8 cellular contexts compared by ENCODE assay signal in genomic region chr7:13990319-13990983, GRCh38. TPM values are rescaled to one million over a fixed set of nuclear protein-coding genes. Genes with fewer than 3 reads are reported as not detected.
DNase-seq lines count a peak whose midpoint lies in the region; ATAC-seq and TF ChIP-seq lines count a peak whose summit lies in the region.

No MANE protein-coding gene starts in this region.

- no peaks in the 10 kb centered on the region for H3K9me3 ChIP-seq in BLaER1 treated with 17β-estradiol and CSF1 and Interleukin-3, amounts not matched to agents 10 nM and 100 nM (replicated peaks in 1 of 11)
- no peaks in the 10 kb centered on the region for H3K9me3 ChIP-seq in osteoblast (ENCODE audit: low read depth, low read length)

- DNase-seq in GM19238 (ENCODE audit: insufficient read length, low spot score) (peak; percentile 2), NCI-H748 (lab: John Stamatoyannopoulos, UW; ENCODE audit: unreplicated experiment) (peak; percentile 98), cardiac septum (ENCODE audit: low spot score) (peak; percentile 77), osteoblast (ENCODE audit: insufficient read length, low spot score, missing footprints) (peak; percentile 66)
- DNase-seq in activated naive CD8-positive, alpha-beta T cell treated with anti-CD3 and anti-CD28 coated beads for 36 hours: peak; percentile 3

- H2AFZ ChIP-seq in osteoblast (ENCODE audit: low read length): peak overlapping the region; percentile 96

- H3K4me2 ChIP-seq in BLaER1 treated with 17β-estradiol and CSF1 and Interleukin-3, amounts not matched to agents 10 nM and 100 nM: peak overlapping the region; percentile 82 to 97 (median 94)
- peak overlapping the region; percentile 94 for H3K4me2 ChIP-seq in osteoblast (ENCODE audit: insufficient read depth, low read length)

- H3K36me3 Mint-ChIP-seq in activated naive CD8-positive, alpha-beta T cell treated with anti-CD3 and anti-CD28 coated beads for 36 hours: no peaks in the 10 kb centered on the region

- no peak overlapping the region for H3K4me3 Mint-ChIP-seq in activated naive CD8-positive, alpha-beta T cell treated with anti-CD3 and anti-CD28 coated beads for 36 hours

- TF ChIP-seq CTCF in osteoblast (IDR thresholded peaks at IDR 0.05; ENCODE audit: extremely low read depth, low read depth, low read length): no peak

- no peak overlapping the region for H3K27ac Mint-ChIP-seq in activated naive CD8-positive, alpha-beta T cell treated with anti-CD3 and anti-CD28 coated beads for 36 hours

- peaks cover 3% of the 10 kb centered on the region for H3K79me2 ChIP-seq in osteoblast (ENCODE audit: insufficient read depth, low read length)

- ATAC-seq in HG03520 (IDR thresholded peaks at IDR 0.05; ENCODE audit: unreplicated experiment): peak; percentile 44
- ATAC-seq in HG03097 (IDR thresholded peaks at IDR 0.05; ENCODE audit: low FRiP score, unreplicated experiment): no peak

- H3K27me3 Mint-ChIP-seq in activated naive CD8-positive, alpha-beta T cell treated with anti-CD3 and anti-CD28 coated beads for 36 hours: peaks cover 18% of the 10 kb centered on the region

- no peaks in the 10 kb centered on the region for H3K9me3 Mint-ChIP-seq in activated naive CD8-positive, alpha-beta T cell treated with anti-CD3 and anti-CD28 coated beads for 36 hours

- no peaks in the 10 kb centered on the region for H3K4me1 Mint-ChIP-seq in activated naive CD8-positive, alpha-beta T cell treated with anti-CD3 and anti-CD28 coated beads for 36 hours

- H3K9ac ChIP-seq in BLaER1 treated with 17β-estradiol and CSF1 and Interleukin-3, amounts not matched to agents 10 nM and 100 nM: peak overlapping the region; percentile 75 to 92 (median 84)

- peak overlapping the region; percentile 59 to 80 (median 74) for H3K4me3 ChIP-seq in BLaER1 treated with 17β-estradiol and CSF1 and Interleukin-3, amounts not matched to agents 10 nM and 100 nM
- H3K4me3 ChIP-seq in osteoblast (ENCODE audit: insufficient read depth, low read length): peak overlapping the region; percentile 89

- H4K20me1 ChIP-seq in BLaER1 treated with 17β-estradiol and CSF1 and Interleukin-3, amounts not matched to agents 10 nM and 100 nM: no peaks in the 10 kb centered on the region
- H4K20me1 ChIP-seq in osteoblast (ENCODE audit: insufficient read depth, low read length): no peaks in the 10 kb centered on the region

- H3K27me3 ChIP-seq in BLaER1 treated with 17β-estradiol and CSF1 and Interleukin-3, amounts not matched to agents 10 nM and 100 nM: no peaks in the 10 kb centered on the region
- H3K27me3 ChIP-seq in osteoblast (ENCODE audit: insufficient read depth, low read length): no peaks in the 10 kb centered on the region

- H3K27ac ChIP-seq in BLaER1 treated with 17β-estradiol and CSF1 and Interleukin-3, amounts not matched to agents 10 nM and 100 nM: peak overlapping the region; percentile 70 to 95 (median 86)
- peak overlapping the region; percentile 83 for H3K27ac ChIP-seq in osteoblast (ENCODE audit: low read depth, low read length)

- intact Hi-C loops in cardiac septum (cut with DNase I): loop anchor here (2.0 to 5.0 kb wide), 2 partner anchors 217 to 466 kb away; no protein-coding TSS in a partner anchor

- peaks cover 17 to 24% (median 21%) of the 10 kb centered on the region in 10 experiments for H3K4me1 ChIP-seq in BLaER1 treated with 17β-estradiol and CSF1 and Interleukin-3, amounts not matched to agents 10 nM and 100 nM
- H3K4me1 ChIP-seq in osteoblast (ENCODE audit: insufficient read depth, low read length): peaks cover 7% of the 10 kb centered on the region

- no peaks in the 10 kb centered on the region for H3K36me3 ChIP-seq in BLaER1 treated with 17β-estradiol and CSF1 and Interleukin-3, amounts not matched to agents 10 nM and 100 nM
- H3K36me3 ChIP-seq in osteoblast (ENCODE audit: insufficient read depth, low read length): no peaks in the 10 kb centered on the region

RNA-seq across cellular contexts. Expression of gene ETV1, which starts 1.0 kb away (rescaled TPM):
- total RNA-seq in activated naive CD8-positive, alpha-beta T cell treated with anti-CD3 and anti-CD28 coated beads for 36 hours: under 1 TPM in 1 of 2 experiments, not detected in 1; 0.10 TPM
- total RNA-seq in cardiac septum (165 TPM), osteoblast (15.9 and 22.4 TPM in 2 replicates)

Comparison
In these comparisons a context has a peak if more than half of its experiments do, and no peak if none do; other contexts are left out.
1. DNase-seq: peak in every context shown above with its lines; median percentile 98 in NCI-H748; 77 in cardiac septum; 66 in osteoblast; 3 in activated naive CD8-positive, alpha-beta T cell treated with anti-CD3 and anti-CD28 coated beads for 36 hours; 2 in GM19238.
2. RNA of gene ETV1, which starts 1.0 kb away (total RNA-seq): 165 TPM in cardiac septum (single experiment) and 15.9 to 22.4 TPM in osteoblast; 0.10 TPM in activated naive CD8-positive, alpha-beta T cell treated with anti-CD3 and anti-CD28 coated beads for 36 hours; every median in the first group is over 10 times any median in the second.